Comparison of ENCODE assay signal across 11 cellular contexts in genomic region chr3:169999433-169999832, GRCh38. TPM values are rescaled to one million over a fixed set of nuclear protein-coding genes. Genes with fewer than 3 reads are reported as not detected.
A peak's percentile ranks its signal among the peaks of the same experiment; 100 is the strongest.
DNase-seq lines count a peak whose midpoint lies in the region; ATAC-seq and TF ChIP-seq lines count a peak whose summit lies in the region.
"Had no signal": no experiment of that assay in that cellular context is flagged by ENCODE, and none has a peak within 500 bp of the region (broad histone marks: within the 10 kb centered on the region; RNA-seq: fewer than 3 reads in every experiment).

No MANE protein-coding gene starts in this region.

- DNase-seq in GM12864 (ENCODE audit: low read depth) (peak; percentile 60), HAP-1 (ENCODE audit: low spot score in 2 of 2) (no peak), dorsolateral prefrontal cortex (no peak), adrenal gland (no peak), HuH-7.5 (ENCODE audit: low spot score) (no peak)
- DNase-seq: glutamatergic neuron, NCI-H82 had no signal

- peak overlapping the region; percentile 25 for H3K27ac ChIP-seq in OCI-LY1 (ENCODE audit: low read depth, low read length, poor library complexity, severe bottlenecking)
- H3K27ac ChIP-seq in dorsolateral prefrontal cortex: no peak overlapping the region
- H3K27ac ChIP-seq in adrenal gland: no peak overlapping the region
- H3K27ac ChIP-seq: cardiac muscle cell had no signal

- H3K9me2 ChIP-seq in OCI-LY1 (ENCODE audit: low read depth, low read length): no peaks in the 10 kb centered on the region

- H3K9me3 ChIP-seq in OCI-LY1 (ENCODE audit: low read length): no peaks in the 10 kb centered on the region
- no peaks in the 10 kb centered on the region for H3K9me3 ChIP-seq in HAP-1
- H3K9me3 ChIP-seq in adrenal gland (replicated peaks in 1 of 3): no peaks in the 10 kb centered on the region

- H3K36me3 ChIP-seq in OCI-LY1 (ENCODE audit: insufficient read depth, low read length) (peaks cover 43% of the 10 kb centered on the region), HAP-1 (replicated peaks) (peaks cover 8% of the 10 kb centered on the region), adrenal gland (replicated peaks in 1 of 2) (no peaks in the 10 kb centered on the region)

- H3K4me3 ChIP-seq in GM12864 (ENCODE audit: low read depth, low read length) (no peak overlapping the region), OCI-LY1 (ENCODE audit: low read depth, low read length, poor library complexity, severe bottlenecking) (no peak overlapping the region), HAP-1 (no peak overlapping the region), dorsolateral prefrontal cortex (no peak overlapping the region), adrenal gland (no peak overlapping the region)
- H3K4me3 ChIP-seq: cardiac muscle cell had no signal

- no peaks in the 10 kb centered on the region for H3K79me2 ChIP-seq in OCI-LY1 (ENCODE audit: insufficient read depth, low read length)

- H3K27me3 ChIP-seq in OCI-LY1 (ENCODE audit: insufficient read depth, low read length) (no peaks in the 10 kb centered on the region), HAP-1 (ENCODE audit: low read depth) (no peaks in the 10 kb centered on the region), dorsolateral prefrontal cortex (no peaks in the 10 kb centered on the region), adrenal gland (no peaks in the 10 kb centered on the region)
- H3K27me3 ChIP-seq: cardiac muscle cell had no signal

- TF ChIP-seq CTCF in GM12864 (IDR thresholded peaks at IDR 0.05; ENCODE audit: low read depth, low read length, missing control alignments) (no peak), OCI-LY1 (IDR thresholded peaks at IDR 0.05; ENCODE audit: low read length) (no peak), dorsolateral prefrontal cortex (IDR thresholded peaks at IDR 0.05 in 54 of 56, conservative IDR thresholded peaks at IDR 0.05 in 2 of 56; ENCODE audit: low read depth in 1 of 56, partially characterized antibody in 56 of 56) (no peak), adrenal gland (IDR thresholded peaks at IDR 0.05) (no peak)

- TF ChIP-seq POLR2A in adrenal gland (IDR thresholded peaks at IDR 0.05): no peak

- intact Hi-C loops in dorsolateral prefrontal cortex (cut with DNase I): no loop called here
- intact Hi-C loops in adrenal gland (cut with DNase I): no loop called here

- in situ Hi-C loops in HAP-1 (cut with MboI; ENCODE audit: low sequenced_read_pairs): no loop called here

- no peak overlapping the region for H3K4me2 ChIP-seq in OCI-LY1 (ENCODE audit: low read length)

- H3K4me1 ChIP-seq in OCI-LY1 (ENCODE audit: insufficient read depth, low read length, severe bottlenecking) (peaks cover 21% of the 10 kb centered on the region), HAP-1 (no peaks in the 10 kb centered on the region; the same call in 1 of the 2 replicates), adrenal gland (replicated peaks in 1 of 2) (peaks cover 0 to 6% of the 10 kb centered on the region in 2 donors)

- ATAC-seq in GM19035 (IDR thresholded peaks at IDR 0.05; ENCODE audit: unreplicated experiment) (peak; percentile 96), HG02798 (IDR thresholded peaks at IDR 0.05; ENCODE audit: poor library complexity, unreplicated experiment) (peak; percentile 88)

- H4K20me1 ChIP-seq in OCI-LY1 (ENCODE audit: insufficient read depth, low read length): no peaks in the 10 kb centered on the region

- H3K9ac ChIP-seq in OCI-LY1 (ENCODE audit: low read length): no peak overlapping the region

- H2AFZ ChIP-seq in OCI-LY1 (ENCODE audit: low read length): no peak overlapping the region

- H3F3A ChIP-seq in OCI-LY1 (ENCODE audit: insufficient read depth, low read length): 0 out of 2 replicates have a peak, but pooled peaks cover 3% of the 10 kb centered on the region

- WGBS in adrenal gland, 4 donors: 95 to 100% (median 99%) methylated on average over 1 of the region's 1 CpG

RNA-seq across cellular contexts. Expression of gene SEC62, which starts 32.8 kb away (rescaled TPM):
- total RNA-seq in dorsolateral prefrontal cortex (100 to 1,000 TPM; 130 to 256 (median 198) TPM), adrenal gland (100 to 1,000 TPM in 4 of 8 donors, 10 to 100 TPM in 4; 41.1 to 199 (median 96.9) TPM)
- polyA plus RNA-seq in adrenal gland: 100 to 1,000 TPM; 153 to 267 (median 176) TPM

RNA-seq across cellular contexts. Expression of gene GPR160, which starts 38.4 kb away (rescaled TPM):
- total RNA-seq in dorsolateral prefrontal cortex (1 to 10 TPM in 96 of 120 experiments, under 1 TPM in 21, not detected in 3; 0.30 to 4.9 (median 1.6) TPM), adrenal gland (1 to 10 TPM in 7 of 8 donors, under 1 TPM in 1; 0.76 to 5.8 (median 2.0) TPM)
- polyA plus RNA-seq in adrenal gland: 1 to 10 TPM in 2 of 3 donors, under 1 TPM in 1; 0.88 to 2.1 (median 1.2) TPM
- total RNA-seq: cardiac muscle cell had no signal
